In genomic region chr5:110899566-110900412, GRCh38 we compare ENCODE assay signal across 11 cellular contexts.
A peak's percentile ranks its signal among the peaks of the same experiment; 100 is the strongest.
DNase-seq lines count a peak whose midpoint lies in the region; ATAC-seq and TF ChIP-seq lines count a peak whose summit lies in the region.
"Had no signal": no experiment of that assay in that cellular context is flagged by ENCODE, and none has a peak within 500 bp of the region (broad histone marks: within the 10 kb centered on the region; RNA-seq: fewer than 3 reads in every experiment).

No MANE protein-coding gene starts in this region.

- DNase-seq in endodermal cell (no peak), cardiac septum (ENCODE audit: low spot score) (no peak), posterior vena cava (ENCODE audit: low spot score) (no peak), ecto neural progenitor cell (ENCODE audit: low spot score) (no peak), hypothalamus (lab: John Stamatoyannopoulos, UW) (no peak)
- DNase-seq: DND-41, KG1, T-helper 17 cell had no signal

- no peak overlapping the region for H3K4me3 ChIP-seq in endodermal cell (ENCODE audit: low read length)

- no peaks in the 10 kb centered on the region for H3K27me3 Mint-ChIP-seq in endodermal cell (ENCODE audit: insufficient read depth)

- H3K4me1 Mint-ChIP-seq in endodermal cell, result peaks cover 14% of the 10 kb centered on the region
- H3K4me1 Mint-ChIP-seq: T-helper 17 cell had no signal

- 58 to 70% methylated on average over 2 to 4 of the region's 4 CpGs for WGBS in endodermal cell (ENCODE audit: insufficient coverage in 1 of 2, insufficient read length in 1 of 2), 2 experiments

- H3K27me3 ChIP-seq in endodermal cell (ENCODE audit: control insufficient read depth, insufficient read depth, low read length, poor library complexity, severe bottlenecking), result no peaks in the 10 kb centered on the region

- no peaks in the 10 kb centered on the region for H3K9me3 Mint-ChIP-seq in endodermal cell

- no peaks in the 10 kb centered on the region for H3K36me3 ChIP-seq in endodermal cell (ENCODE audit: control insufficient read depth, insufficient read depth, low read length)

- H3K4me1 ChIP-seq in endodermal cell (ENCODE audit: control insufficient read depth, insufficient read depth, low read length), result no peaks in the 10 kb centered on the region

- H3K27ac Mint-ChIP-seq in endodermal cell, result peak overlapping the region; percentile 70
- H3K27ac Mint-ChIP-seq: T-helper 17 cell had no signal

- TF ChIP-seq CTCF in endodermal cell (conservative IDR thresholded peaks at IDR 0.05), result no peak

- H3K4me3 Mint-ChIP-seq in endodermal cell, result no peak overlapping the region
- H3K4me3 Mint-ChIP-seq: T-helper 17 cell had no signal

- no peak overlapping the region for H3K9ac ChIP-seq in endodermal cell (ENCODE audit: extremely low read depth, low read length, poor library complexity, severe bottlenecking)

- no peaks in the 10 kb centered on the region for H3K36me3 Mint-ChIP-seq in endodermal cell (ENCODE audit: low read depth)

- intact Hi-C loops in cardiac septum (cut with DNase I), result no loop called here
- intact Hi-C loops in posterior vena cava (cut with DNase I), result no loop called here

- peak; percentile 86 for ATAC-seq in GM18511 (IDR thresholded peaks at IDR 0.05; ENCODE audit: unreplicated experiment)
- ATAC-seq in GM21786 (IDR thresholded peaks at IDR 0.05; ENCODE audit: unreplicated experiment), result peak; percentile 78
- peak; percentile 88 for ATAC-seq in HG03442 (IDR thresholded peaks at IDR 0.05; ENCODE audit: unreplicated experiment)
- ATAC-seq: T-helper 17 cell had no signal

- no peak overlapping the region for H3K27ac ChIP-seq in endodermal cell (ENCODE audit: low read depth, low read length)

- no peaks in the 10 kb centered on the region for H3K9me3 ChIP-seq in endodermal cell (ENCODE audit: control insufficient read depth, low read length)
